14 cellular contexts compared by ENCODE assay signal in the genomic region with DNA sequence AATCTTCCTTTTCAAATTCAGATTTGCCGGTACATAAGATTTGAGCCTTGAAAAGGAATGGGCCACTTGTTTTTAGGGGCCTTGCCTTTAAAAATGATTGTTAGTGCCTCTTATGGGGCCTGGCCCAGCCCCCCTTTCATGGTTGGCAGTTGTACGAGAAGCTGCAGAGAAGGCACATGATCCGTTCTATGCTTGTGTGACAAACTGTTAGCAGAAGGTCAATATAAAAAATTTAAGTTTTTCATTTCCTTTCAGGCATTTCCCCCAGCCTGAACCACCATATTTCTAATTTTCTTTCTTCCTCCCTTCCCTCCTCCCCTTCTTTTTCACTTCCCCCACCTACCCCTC.
DNase-seq lines count a peak whose midpoint lies in the region; ATAC-seq and TF ChIP-seq lines count a peak whose summit lies in the region.
"Had no signal": no experiment of that assay in that cellular context is flagged by ENCODE, and none has a peak within 500 bp of the region (broad histone marks: within the 10 kb centered on the region; RNA-seq: fewer than 3 reads in every experiment).

No MANE protein-coding gene starts in this region.

- H3K9me3 Mint-ChIP-seq in osteocyte (ENCODE audit: unreplicated experiment), result no peaks in the 10 kb centered on the region

- POLR2A ChIA-PET in OCI-LY7 (lab: Charles Lee), result no interaction called here

- no peaks in the 10 kb centered on the region for H3K9me2 ChIP-seq in OCI-LY7 (ENCODE audit: insufficient read depth, low read length)

- intact Hi-C loops in left ventricle myocardium superior (cut with micrococcal nuclease) (no loop called here), left cardiac atrium (cut with DNase I) (no loop called here), vagina (cut with DNase I) (no loop called here), OCI-LY7 (cut with micrococcal nuclease; ENCODE audit: unreplicated experiment) (loop anchor here (10.0 kb wide), 1 partner anchor 413 kb away; no protein-coding TSS in a partner anchor)

- ATAC-seq in left ventricle myocardium superior, result peak; percentile 19
- no peak for ATAC-seq in left cardiac atrium
- no peak for ATAC-seq in HG03095 (IDR thresholded peaks at IDR 0.05; ENCODE audit: unreplicated experiment)
- ATAC-seq: HCT116, PC-3 had no signal

- H3K79me2 ChIP-seq in OCI-LY7 (ENCODE audit: insufficient read depth, low read depth, low read length), result no peaks in the 10 kb centered on the region

- H3K27ac ChIP-seq in esophagus (ENCODE audit: low read depth in 2 of 2, low read length in 1 of 2), result peak overlapping the region; percentile 1 to 54
- H3K27ac ChIP-seq in vagina, result peak overlapping the region; percentile 90
- no peak overlapping the region for H3K27ac ChIP-seq in OCI-LY7 (ENCODE audit: low read depth, low read length, poor library complexity, severe bottlenecking)

- TF ChIP-seq CTCF in osteocyte (IDR thresholded peaks at IDR 0.05) (no peak), vagina (IDR thresholded peaks at IDR 0.05) (no peak), OCI-LY7 (conservative IDR thresholded peaks at IDR 0.05; ENCODE audit: low read length) (no peak)

- H3K4me1 Mint-ChIP-seq in osteocyte (ENCODE audit: unreplicated experiment), result peaks cover 28% of the 10 kb centered on the region

- H3K9me3 ChIP-seq in esophagus (ENCODE audit: control insufficient read depth in 2 of 2, insufficient read depth in 1 of 2, low read depth in 1 of 2, low read length in 1 of 2) (no peaks in the 10 kb centered on the region), vagina (no peaks in the 10 kb centered on the region), OCI-LY7 (ENCODE audit: low read length) (no peaks in the 10 kb centered on the region)

- no peaks in the 10 kb centered on the region for H3K4me1 ChIP-seq in esophagus (ENCODE audit: control insufficient read depth in 2 of 2, insufficient read depth in 2 of 2, low read length in 1 of 2)
- H3K4me1 ChIP-seq in vagina, result peaks cover 46% of the 10 kb centered on the region
- peaks cover 20% of the 10 kb centered on the region for H3K4me1 ChIP-seq in OCI-LY7 (ENCODE audit: insufficient read depth, low read length, poor library complexity, severe bottlenecking)

- H3K27me3 ChIP-seq in esophagus (ENCODE audit: control insufficient read depth in 1 of 2, insufficient read depth in 2 of 2, low read length in 2 of 2) (no peaks in the 10 kb centered on the region), vagina (no peaks in the 10 kb centered on the region)

- H3K27ac Mint-ChIP-seq in osteocyte (ENCODE audit: unreplicated experiment), result peak overlapping the region; percentile 70
- H3K27ac Mint-ChIP-seq: activated naive CD8-positive, alpha-beta T cell had no signal

- WGBS in esophagus, 2 donors, result 39 to 53% methylated on average over 3 of the region's 3 CpGs

- H2AFZ ChIP-seq in OCI-LY7 (ENCODE audit: low read length), result no peak overlapping the region

- no peak for DNase-seq in left ventricle myocardium superior
- DNase-seq in left cardiac atrium, result no peak
- DNase-seq in osteocyte (ENCODE audit: extremely low spot score, unreplicated experiment), result no peak
- DNase-seq in vagina (ENCODE audit: extremely low spot score in 2 of 2), result no peak
- no peak for DNase-seq in OCI-LY7 (ENCODE audit: low spot score)
- DNase-seq in NCI-H146 treated with DMSO at 0.1 percent for 48 hours (lab: John Stamatoyannopoulos, UW; ENCODE audit: unreplicated experiment), result no peak
- DNase-seq: caudate nucleus, NCI-H1436 treated with DMSO at 0.1 percent for 48 hours, PC-3, retina had no signal

- H3K4me2 ChIP-seq in OCI-LY7 (ENCODE audit: low read length), result no peak overlapping the region

- H3K27me3 Mint-ChIP-seq in osteocyte (ENCODE audit: unreplicated experiment), result peaks cover 16% of the 10 kb centered on the region
- H3K27me3 Mint-ChIP-seq: activated naive CD8-positive, alpha-beta T cell had no signal

- H4K20me1 ChIP-seq in OCI-LY7 (ENCODE audit: insufficient read depth, low read length), result no peaks in the 10 kb centered on the region

- H3K4me3 Mint-ChIP-seq in osteocyte (ENCODE audit: unreplicated experiment), result no peak overlapping the region
- H3K4me3 Mint-ChIP-seq: activated naive CD8-positive, alpha-beta T cell had no signal

- no peaks in the 10 kb centered on the region for H3K36me3 Mint-ChIP-seq in osteocyte (ENCODE audit: unreplicated experiment)

- H3K4me3 ChIP-seq in esophagus (ENCODE audit: low read depth in 1 of 2, low read length in 2 of 2), result no peak overlapping the region
- H3K4me3 ChIP-seq in vagina, result no peak overlapping the region
- H3K4me3 ChIP-seq in OCI-LY7 (ENCODE audit: low read depth, low read length, poor library complexity, severe bottlenecking), result no peak overlapping the region

- TF ChIP-seq POLR2A in vagina (IDR thresholded peaks at IDR 0.05), result no peak

- CTCF ChIA-PET in OCI-LY7 (lab: Charles Lee; ENCODE audit: unreplicated experiment), result no interaction called here

- BruUV-seq in OCI-LY7 (replicated peaks; lab: Mats Ljungman, UMichigan), result no TSS peak

- H3K36me3 ChIP-seq in esophagus (ENCODE audit: control insufficient read depth in 2 of 2, insufficient read depth in 2 of 2, low read length in 1 of 2) (no peaks in the 10 kb centered on the region), vagina (no peaks in the 10 kb centered on the region), OCI-LY7 (ENCODE audit: insufficient read depth, low read length) (no peaks in the 10 kb centered on the region)
